1 cellular context compared by ENCODE assay signal in genomic region chr5:169097374-169097831, GRCh38.
TF ChIP-seq lines count a peak whose summit lies in the region.

No MANE protein-coding gene starts in this region.

TF ChIP-seq in GM23338, 12 proteins besides CTCF, POLR2A, EP300 and RAD21:
- no peak for TF ChIP-seq ZNF462 (CRISPR knock-in tag; IDR thresholded peaks at IDR 0.05)
- TF ChIP-seq CREB1 (CRISPR knock-in tag; IDR thresholded peaks at IDR 0.05; ENCODE audit: low read depth), result no peak
- TF ChIP-seq, protein P1, sequence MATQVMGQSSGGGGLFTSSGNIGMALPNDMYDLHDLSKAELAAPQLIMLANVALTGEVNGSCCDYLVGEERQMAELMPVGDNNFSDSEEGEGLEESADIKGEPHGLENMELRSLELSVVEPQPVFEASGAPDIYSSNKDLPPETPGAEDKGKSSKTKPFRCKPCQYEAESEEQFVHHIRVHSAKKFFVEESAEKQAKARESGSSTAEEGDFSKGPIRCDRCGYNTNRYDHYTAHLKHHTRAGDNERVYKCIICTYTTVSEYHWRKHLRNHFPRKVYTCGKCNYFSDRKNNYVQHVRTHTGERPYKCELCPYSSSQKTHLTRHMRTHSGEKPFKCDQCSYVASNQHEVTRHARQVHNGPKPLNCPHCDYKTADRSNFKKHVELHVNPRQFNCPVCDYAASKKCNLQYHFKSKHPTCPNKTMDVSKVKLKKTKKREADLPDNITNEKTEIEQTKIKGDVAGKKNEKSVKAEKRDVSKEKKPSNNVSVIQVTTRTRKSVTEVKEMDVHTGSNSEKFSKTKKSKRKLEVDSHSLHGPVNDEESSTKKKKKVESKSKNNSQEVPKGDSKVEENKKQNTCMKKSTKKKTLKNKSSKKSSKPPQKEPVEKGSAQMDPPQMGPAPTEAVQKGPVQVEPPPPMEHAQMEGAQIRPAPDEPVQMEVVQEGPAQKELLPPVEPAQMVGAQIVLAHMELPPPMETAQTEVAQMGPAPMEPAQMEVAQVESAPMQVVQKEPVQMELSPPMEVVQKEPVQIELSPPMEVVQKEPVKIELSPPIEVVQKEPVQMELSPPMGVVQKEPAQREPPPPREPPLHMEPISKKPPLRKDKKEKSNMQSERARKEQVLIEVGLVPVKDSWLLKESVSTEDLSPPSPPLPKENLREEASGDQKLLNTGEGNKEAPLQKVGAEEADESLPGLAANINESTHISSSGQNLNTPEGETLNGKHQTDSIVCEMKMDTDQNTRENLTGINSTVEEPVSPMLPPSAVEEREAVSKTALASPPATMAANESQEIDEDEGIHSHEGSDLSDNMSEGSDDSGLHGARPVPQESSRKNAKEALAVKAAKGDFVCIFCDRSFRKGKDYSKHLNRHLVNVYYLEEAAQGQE (IDR thresholded peaks at IDR 0.05; ENCODE audit: unreplicated experiment), result no peak
- no peak for TF ChIP-seq NANOG (IDR thresholded peaks at IDR 0.05; ENCODE audit: borderline replicate concordance)
- no peak for TF ChIP-seq ZNF114 (CRISPR knock-in tag; IDR thresholded peaks at IDR 0.05)
- TF ChIP-seq POLR2AphosphoS5 (IDR thresholded peaks at IDR 0.05; ENCODE audit: low read depth), result no peak
- TF ChIP-seq EZH2 (IDR thresholded peaks at IDR 0.05; ENCODE audit: low read depth, unreplicated experiment), result no peak
- no peak for TF ChIP-seq ETS1 (IDR thresholded peaks at IDR 0.05)
- TF ChIP-seq STAT1 (IDR thresholded peaks at IDR 0.05; ENCODE audit: unreplicated experiment), result no peak
- no peak for TF ChIP-seq JUNB (IDR thresholded peaks at IDR 0.05; ENCODE audit: unreplicated experiment)
TF ChIP-seq in GM23338: peak in this region for 0.
